Comparison of ENCODE assay signal across 8 cellular contexts in the genomic region with DNA sequence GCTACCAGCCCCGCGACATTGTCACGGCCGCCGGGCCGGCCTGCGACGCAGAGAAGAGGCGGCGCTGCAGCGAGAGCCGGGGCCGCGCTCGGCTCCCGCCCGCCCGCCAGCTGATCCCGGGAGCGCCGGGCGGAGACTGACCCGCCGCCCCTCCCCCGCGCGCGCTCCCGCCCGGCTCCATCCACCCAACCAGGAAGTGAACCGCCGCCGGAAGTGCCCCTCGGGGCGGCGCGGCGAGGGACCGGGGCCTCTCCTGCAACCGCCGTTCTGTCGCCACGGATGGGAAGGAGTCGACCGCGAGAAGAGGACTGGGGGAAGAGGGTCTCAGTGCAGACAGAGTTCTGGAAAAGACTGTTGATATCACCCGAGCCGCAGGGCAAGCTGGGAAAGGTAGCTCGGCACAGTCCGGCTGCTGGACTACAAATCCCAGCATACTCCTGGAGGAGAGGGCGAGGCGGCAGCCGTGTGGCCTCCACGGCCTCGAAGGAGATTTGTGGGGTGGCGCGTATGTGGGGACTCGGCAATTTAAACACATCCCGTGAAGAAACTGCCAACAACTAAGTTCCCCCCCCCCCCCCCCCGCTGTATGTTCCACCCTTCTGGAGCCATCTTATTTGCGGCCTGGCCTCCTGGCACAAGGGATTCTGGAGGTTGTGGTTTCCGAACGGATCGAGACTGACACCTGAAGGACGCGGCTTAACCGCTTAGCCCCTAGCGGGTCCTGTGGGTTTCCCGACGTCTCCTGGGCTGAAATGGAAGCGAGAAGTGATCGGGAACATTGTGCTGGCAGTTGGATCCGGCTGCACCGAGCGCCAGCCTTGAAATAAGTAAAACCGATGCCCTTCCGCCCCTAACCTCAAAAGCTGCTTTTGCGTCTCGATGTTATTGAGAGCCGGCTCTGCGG. TPM values are rescaled to one million over a fixed set of nuclear protein-coding genes. Genes with fewer than 3 reads are reported as not detected.
DNase-seq lines count a peak whose midpoint lies in the region; FAIRE-seq and TF ChIP-seq lines count a peak whose summit lies in the region.

A gene (minus strand): TSS at position 138 of the 904 bp plus-strand sequence. CDS start 699 bp downstream, outside the sequence.

- TF ChIP-seq CTCF in HEK293 (tag by site-specific recombination; IDR thresholded peaks at IDR 0.05) (no peak), subcutaneous adipose tissue (IDR thresholded peaks at IDR 0.05; ENCODE audit: low read depth) (no peak)

- H3K4me1 ChIP-seq in ES-I3 (ENCODE audit: insufficient read depth, low read length) (peaks cover 11% of the 10 kb centered on the region), HEK293 (ENCODE audit: control insufficient read depth, insufficient read depth, low read length) (peaks cover 8% of the 10 kb centered on the region; the same call in 1 of the 2 replicates), neuronal stem cell (ENCODE audit: control insufficient read depth in 2 of 2, insufficient read depth in 1 of 2, low read depth in 1 of 2, low read length in 2 of 2) (peaks cover 14 to 16% of the 10 kb centered on the region in 2 donors)

- peaks cover 16% of the 10 kb centered on the region for H3K36me3 Mint-ChIP-seq in activated naive CD4-positive, alpha-beta T cell treated with anti-CD3 and anti-CD28 coated beads for 36 hours (ENCODE audit: low read depth)

- H3K27me3 Mint-ChIP-seq in activated naive CD4-positive, alpha-beta T cell treated with anti-CD3 and anti-CD28 coated beads for 36 hours (ENCODE audit: low read depth), result no peaks in the 10 kb centered on the region

- no peak within 1 kb of the TSS for H3K4ac ChIP-seq in neuronal stem cell (ENCODE audit: low read length)

- H3K4me1 Mint-ChIP-seq in activated naive CD4-positive, alpha-beta T cell treated with anti-CD3 and anti-CD28 coated beads for 36 hours (ENCODE audit: low read depth), result peaks cover 47% of the 10 kb centered on the region

- H3K4me2 ChIP-seq in neuronal stem cell (ENCODE audit: insufficient read depth, low read length, poor library complexity, severe bottlenecking), result peak within 1 kb of the TSS; percentile 69

- H3K9me3 Mint-ChIP-seq in activated naive CD4-positive, alpha-beta T cell treated with anti-CD3 and anti-CD28 coated beads for 36 hours, result no peaks in the 10 kb centered on the region

- peak within 1 kb of the TSS; percentile 86 for H3K4me3 ChIP-seq in HEK293 (ENCODE audit: low read depth, low read length)
- peak within 1 kb of the TSS; percentile 96 to 98 for H3K4me3 ChIP-seq in neuronal stem cell (ENCODE audit: low read length in 2 of 2)

- peak within 1 kb of the TSS; percentile 87 for H3K9ac ChIP-seq in ES-I3 (ENCODE audit: low read depth, low read length)
- peak within 1 kb of the TSS; percentile 85 for H3K9ac ChIP-seq in neuronal stem cell (ENCODE audit: low read depth, low read length, poor library complexity)

- H2BK120ac ChIP-seq in neuronal stem cell (ENCODE audit: low read depth, low read length), result peak within 1 kb of the TSS; percentile 73

- peak within 1 kb of the TSS; percentile 100 for H2AFZ ChIP-seq in neuronal stem cell (ENCODE audit: low read length)

- H3K18ac ChIP-seq in neuronal stem cell (ENCODE audit: low read length), result peak within 1 kb of the TSS; percentile 93

- no peak for FAIRE-seq in frontal cortex (lab: Jason Lieb, UNC)

- no peak within 1 kb of the TSS for H4K91ac ChIP-seq in neuronal stem cell (ENCODE audit: low read depth, low read length, poor library complexity)

- peak within 1 kb of the TSS; percentile 85 for H2BK5ac ChIP-seq in neuronal stem cell (ENCODE audit: low read length)

- intact Hi-C loops in activated naive CD4-positive, alpha-beta T cell treated with anti-CD3 and anti-CD28 coated beads for 36 hours (cut with micrococcal nuclease), result loop anchor here (1.0 to 5.0 kb wide), 11 partner anchors 16 to 603 kb away; a partner anchor contains a TSS

- H2BK15ac ChIP-seq in neuronal stem cell (ENCODE audit: low read length), result no peak within 1 kb of the TSS

- peaks cover 4% of the 10 kb centered on the region for H3K79me1 ChIP-seq in neuronal stem cell (ENCODE audit: low read depth, low read length)

- peak within 1 kb of the TSS; percentile 94 for H3K27ac ChIP-seq in HEK293 (ENCODE audit: extremely low read depth, low read depth, low read length)
- peak within 1 kb of the TSS; percentile 98 for H3K27ac ChIP-seq in neuronal stem cell (replicated peaks; ENCODE audit: low read length)

- no peak within 1 kb of the TSS for H3K14ac ChIP-seq in neuronal stem cell (ENCODE audit: low read length)

- peak within 1 kb of the TSS; percentile 81 for H3K4me3 Mint-ChIP-seq in activated naive CD4-positive, alpha-beta T cell treated with anti-CD3 and anti-CD28 coated beads for 36 hours

- peak within 1 kb of the TSS; percentile 82 for H3K23ac ChIP-seq in neuronal stem cell (ENCODE audit: low read depth, low read length, poor library complexity)

- no CpG with 5 or more reads among the region's 81 CpGs for WGBS in neuronal stem cell (ENCODE audit: extremely low coverage in 2 of 2, insufficient read length in 2 of 2, insufficient replicate concordance in 1 of 2), 2 donors

- CTCF ChIA-PET in HEK293 (lab: Yijun Ruan, JAX), result interaction anchor here (0.6 to 4.6 kb wide), 5 partner anchors 11 to 117 kb away, joined by 3 to 38 read pairs (median 3); no protein-coding TSS in a partner anchor
- CTCF ChIA-PET in activated naive CD4-positive, alpha-beta T cell treated with anti-CD3 and anti-CD28 coated beads for 36 hours (lab: Charles Lee), result interaction anchor here (1.0 to 4.6 kb wide), 10 partner anchors 10 to 91 kb away, joined by 3 to 27 read pairs (median 6); no protein-coding TSS in a partner anchor

- no peaks in the 10 kb centered on the region for H3K9me3 ChIP-seq in ES-I3 (ENCODE audit: control insufficient read depth, insufficient read depth, low read length)
- H3K9me3 ChIP-seq in HEK293 (ENCODE audit: control insufficient read depth, insufficient read depth, low read depth, low read length), result no peaks in the 10 kb centered on the region
- peaks cover 0 to 3% of the 10 kb centered on the region in 2 donors for H3K9me3 ChIP-seq in neuronal stem cell (replicated peaks in 1 of 2; ENCODE audit: control insufficient read depth in 2 of 2, insufficient read depth in 1 of 2, low read depth in 1 of 2, low read length in 2 of 2)

- H2BK12ac ChIP-seq in neuronal stem cell (ENCODE audit: low read length), result no peak within 1 kb of the TSS

- H2AK5ac ChIP-seq in neuronal stem cell (ENCODE audit: low read depth, low read length), result no peak within 1 kb of the TSS

- in situ Hi-C loops in SK-MEL-5 (cut with HindIII; ENCODE audit: low pct_unique_long_range_greater_than_20kb, low sequenced_read_pairs), result no loop called here

- H3K27me3 ChIP-seq in neuronal stem cell (ENCODE audit: control insufficient read depth in 3 of 3, insufficient read depth in 3 of 3, low read depth in 1 of 3, low read length in 3 of 3), result no peaks in the 10 kb centered on the region

- DNase-seq in MV-4-11 (lab: John Stamatoyannopoulos, UW), result peak; percentile 93
- peak; percentile 90 for DNase-seq in SK-MEL-5 (ENCODE audit: low read depth, low spot score)
- DNase-seq in activated naive CD4-positive, alpha-beta T cell treated with anti-CD3 and anti-CD28 coated beads for 36 hours, result peak; percentile 90
- peak; percentile 89 to 92 for DNase-seq in frontal cortex (ENCODE audit: low spot score in 2 of 2)
- peak; percentile 86 for DNase-seq in neuronal stem cell (ENCODE audit: low spot score)

- POLR2A ChIA-PET in HEK293 (lab: Yijun Ruan, JAX), result interaction anchor here (0.7 to 1.7 kb wide), 9 partner anchors 10 to 1227 kb away, joined by 3 to 11 read pairs (median 4); a partner anchor contains a TSS

- H3K27ac Mint-ChIP-seq in activated naive CD4-positive, alpha-beta T cell treated with anti-CD3 and anti-CD28 coated beads for 36 hours, result peak within 1 kb of the TSS; percentile 98

- no peak within 1 kb of the TSS for H4K8ac ChIP-seq in neuronal stem cell (ENCODE audit: low read depth, low read length)

- H3K36me3 ChIP-seq in ES-I3 (ENCODE audit: insufficient read depth, low read length) (no peaks in the 10 kb centered on the region), HEK293 (ENCODE audit: control insufficient read depth in 2 of 2, insufficient read depth in 1 of 2, low read length in 2 of 2) (peaks cover 0 to 10% of the 10 kb centered on the region in 2 experiments; a peak in 1 of 3 replicates), neuronal stem cell (replicated peaks in 1 of 2; ENCODE audit: control insufficient read depth in 2 of 2, insufficient read depth in 2 of 2, low read length in 2 of 2) (peaks cover 0 to 9% of the 10 kb centered on the region in 2 donors)

TF ChIP-seq in HEK293, 187 proteins besides CTCF, POLR2A, EP300 and RAD21 (continues in another document):
- TF ChIP-seq, protein P1, sequence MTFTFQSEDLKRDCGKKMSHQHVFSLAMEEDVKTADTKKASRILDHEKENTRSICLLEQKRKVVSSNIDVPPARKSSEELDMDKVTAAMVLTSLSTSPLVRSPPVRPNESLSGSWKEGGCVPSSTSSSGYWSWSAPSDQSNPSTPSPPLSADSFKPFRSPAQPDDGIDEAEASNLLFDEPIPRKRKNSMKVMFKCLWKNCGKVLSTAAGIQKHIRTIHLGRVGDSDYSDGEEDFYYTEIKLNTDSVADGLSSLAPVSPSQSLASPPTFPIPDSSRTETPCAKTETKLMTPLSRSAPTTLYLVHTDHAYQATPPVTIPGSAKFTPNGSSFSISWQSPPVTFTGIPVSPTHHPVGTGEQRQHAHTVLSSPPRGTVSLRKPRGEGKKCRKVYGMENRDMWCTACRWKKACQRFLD (tag by site-specific recombination; IDR thresholded peaks at IDR 0.05), result no peak
- TF ChIP-seq ZNF175 (tag by site-specific recombination; IDR thresholded peaks at IDR 0.05), result no peak
- no peak for TF ChIP-seq HOXA7 (CRISPR knock-in tag; IDR thresholded peaks at IDR 0.05; ENCODE audit: borderline replicate concordance)
- TF ChIP-seq, protein P2, sequence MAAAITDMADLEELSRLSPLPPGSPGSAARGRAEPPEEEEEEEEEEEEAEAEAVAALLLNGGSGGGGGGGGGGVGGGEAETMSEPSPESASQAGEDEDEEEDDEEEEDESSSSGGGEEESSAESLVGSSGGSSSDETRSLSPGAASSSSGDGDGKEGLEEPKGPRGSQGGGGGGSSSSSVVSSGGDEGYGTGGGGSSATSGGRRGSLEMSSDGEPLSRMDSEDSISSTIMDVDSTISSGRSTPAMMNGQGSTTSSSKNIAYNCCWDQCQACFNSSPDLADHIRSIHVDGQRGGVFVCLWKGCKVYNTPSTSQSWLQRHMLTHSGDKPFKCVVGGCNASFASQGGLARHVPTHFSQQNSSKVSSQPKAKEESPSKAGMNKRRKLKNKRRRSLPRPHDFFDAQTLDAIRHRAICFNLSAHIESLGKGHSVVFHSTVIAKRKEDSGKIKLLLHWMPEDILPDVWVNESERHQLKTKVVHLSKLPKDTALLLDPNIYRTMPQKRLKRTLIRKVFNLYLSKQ (tag by site-specific recombination; IDR thresholded peaks at IDR 0.05; ENCODE audit: borderline replicate concordance), result no peak

RNA-seq across cellular contexts. Expression of the gene that starts here (rescaled TPM):
- total RNA-seq in SK-MEL-5 (2014; rRNA removed; shearing (Covaris generic)), result 20.6 and 24.8 TPM in 2 replicates
- polyA plus RNA-seq in SK-MEL-5 (2015; cell fraction: cytosol; rRNA removed), result 32.0 and 44.3 TPM in 2 replicates
- 13.0 and 24.9 TPM in 2 replicates for polyA plus RNA-seq in SK-MEL-5 (2015; cell fraction: nucleus; rRNA removed)
- total RNA-seq in activated naive CD4-positive, alpha-beta T cell treated with anti-CD3 and anti-CD28 coated beads for 36 hours, result 10 to 100 TPM; 77.4 to 79.5 TPM
- total RNA-seq in frontal cortex (31.4 TPM), subcutaneous adipose tissue (10 to 100 TPM; 42.5 to 55.9 (median 51.2) TPM)
- polyA plus RNA-seq in neuronal stem cell (2013, experiment 1 of 2), result 16.3 TPM
- polyA plus RNA-seq in neuronal stem cell (2013, experiment 2 of 2), result 17.1 TPM

Comparison
In these comparisons a context has a peak if more than half of its experiments do, and no peak if none do; other contexts are left out.
1. Peak in every context shown above with its lines: DNase-seq, H3K4me3 ChIP-seq and H3K27ac ChIP-seq.